Comparison of ENCODE assay signal across 12 cellular contexts in the genomic region with DNA sequence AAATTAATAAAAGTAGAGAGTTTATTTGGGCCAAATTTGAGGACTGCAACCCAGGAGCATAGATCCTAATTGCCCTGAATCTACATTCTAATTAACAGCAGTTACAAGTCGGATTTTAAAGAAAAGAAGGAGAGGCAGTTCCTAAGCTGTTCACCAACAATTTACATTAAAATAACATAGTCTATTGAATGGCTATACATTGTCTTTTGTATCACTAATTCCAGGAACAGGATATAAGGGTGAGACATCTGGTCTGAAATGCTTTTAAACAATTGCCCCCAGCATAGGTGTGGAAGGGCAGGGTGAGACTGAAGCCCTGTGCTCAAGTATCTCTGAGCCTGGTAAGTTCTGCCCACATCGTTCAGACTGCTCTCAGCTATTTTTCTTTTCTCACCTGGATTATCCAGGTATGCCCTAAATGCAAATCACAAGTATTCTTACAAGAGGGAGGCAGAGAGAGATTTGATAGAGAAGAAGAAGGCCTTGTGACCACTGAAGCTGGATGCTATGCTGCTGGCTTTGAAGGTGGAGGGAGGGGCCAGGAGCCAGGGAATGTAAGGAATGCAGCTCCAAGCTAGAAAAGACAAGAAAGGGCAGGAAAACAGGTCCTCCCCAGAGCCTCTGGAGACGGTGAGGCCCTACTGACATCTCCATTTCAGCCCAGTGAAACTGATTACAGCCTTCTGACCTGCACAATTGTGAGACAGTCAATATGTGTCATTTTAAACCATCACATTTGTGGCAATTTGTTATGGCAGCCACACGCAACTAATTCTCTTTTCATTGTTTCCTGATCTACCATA.
DNase-seq lines count a peak whose midpoint lies in the region; ATAC-seq and TF ChIP-seq lines count a peak whose summit lies in the region.
"Had no signal": no experiment of that assay in that cellular context is flagged by ENCODE, and none has a peak within 500 bp of the region (broad histone marks: within the 10 kb centered on the region; RNA-seq: fewer than 3 reads in every experiment).

No MANE protein-coding gene starts in this region.

- H2BK120ac ChIP-seq in trophoblast cell (ENCODE audit: insufficient read depth, low read length, poor library complexity): no peak overlapping the region

- no peak overlapping the region for H3K4me3 ChIP-seq in trophoblast cell (ENCODE audit: low read depth, low read length)
- H3K4me3 ChIP-seq in CD8-positive, alpha-beta T cell (ENCODE audit: low read depth, low read length): no peak overlapping the region
- H3K4me3 ChIP-seq: heart left ventricle, K562 had no signal

- H3K4me3 Mint-ChIP-seq in CD8-positive, alpha-beta T cell: no peak overlapping the region

- H3K27me3 ChIP-seq in foreskin keratinocyte: no peaks in the 10 kb centered on the region
- H3K27me3 ChIP-seq in trophoblast cell (ENCODE audit: insufficient read depth, low read length): no peaks in the 10 kb centered on the region
- H3K27me3 ChIP-seq in CD8-positive, alpha-beta T cell (ENCODE audit: insufficient read depth, low read length): no peaks in the 10 kb centered on the region
- H3K27me3 ChIP-seq: heart left ventricle had no signal

- H3K79me2 ChIP-seq in trophoblast cell (ENCODE audit: control insufficient read depth, insufficient read depth, low read length, poor library complexity): no peaks in the 10 kb centered on the region

- H3K23ac ChIP-seq in trophoblast cell (ENCODE audit: low read length): no peak overlapping the region

- TF ChIP-seq CTCF in RWPE1 (conservative IDR thresholded peaks at IDR 0.05; ENCODE audit: low read depth) (no peak), foreskin keratinocyte (conservative IDR thresholded peaks at IDR 0.05) (no peak)
- no peak for TF ChIP-seq CTCF in CD8-positive, alpha-beta T cell (IDR thresholded peaks at IDR 0.05)

- no peak overlapping the region for H2AK5ac ChIP-seq in trophoblast cell (ENCODE audit: low read length)

- ATAC-seq in foreskin keratinocyte (peak; percentile 77), HG03457 (IDR thresholded peaks at IDR 0.05; ENCODE audit: unreplicated experiment) (no peak), GM19023 (IDR thresholded peaks at IDR 0.05; ENCODE audit: unreplicated experiment) (no peak)
- no peak for ATAC-seq in CD8-positive, alpha-beta T cell
- ATAC-seq: heart left ventricle, K562 had no signal

- no peak overlapping the region for H3K14ac ChIP-seq in trophoblast cell (ENCODE audit: low read length)

- no peak overlapping the region for H3K27ac Mint-ChIP-seq in CD8-positive, alpha-beta T cell

- no peak overlapping the region for H2BK12ac ChIP-seq in trophoblast cell (ENCODE audit: low read length)

- H2AFZ ChIP-seq in trophoblast cell (ENCODE audit: insufficient read depth, low read length, poor library complexity): no peak overlapping the region

- H3K27ac ChIP-seq in RWPE1: peak overlapping the region; percentile 72
- no peak overlapping the region for H3K27ac ChIP-seq in foreskin keratinocyte
- no peak overlapping the region for H3K27ac ChIP-seq in trophoblast cell (ENCODE audit: low read depth, low read length)
- no peak overlapping the region for H3K27ac ChIP-seq in CD8-positive, alpha-beta T cell (ENCODE audit: low read depth, low read length)
- H3K27ac ChIP-seq: 22Rv1, heart left ventricle had no signal

- H3K36me3 Mint-ChIP-seq in CD8-positive, alpha-beta T cell: no peaks in the 10 kb centered on the region

- no peak overlapping the region for H4K8ac ChIP-seq in trophoblast cell (ENCODE audit: low read depth, low read length)

- intact Hi-C loops in CD8-positive, alpha-beta T cell (cut with DNase I, micrococcal nuclease): no loop called here

- POLR2A ChIA-PET in RWPE1 (lab: Yijun Ruan, JAX; ENCODE audit: low non-redundant PET): no interaction called here
- POLR2A ChIA-PET in CD8-positive, alpha-beta T cell (lab: Charles Lee): no interaction called here

- DNase-seq in DMS79 treated with DMSO at 0.1 percent for 48 hours (lab: John Stamatoyannopoulos, UW): peak; percentile 35
- no peak for DNase-seq in DMS79 (lab: John Stamatoyannopoulos, UW)
- peak; percentile 68 for DNase-seq in RWPE1 (ENCODE audit: low spot score)
- DNase-seq in foreskin keratinocyte: peak; percentile 90 to 96
- DNase-seq in trophoblast cell: peak; percentile 88 to 93
- DNase-seq in CD8-positive, alpha-beta T cell: no peak
- DNase-seq: heart left ventricle, NCI-H524 had no signal

- no peak overlapping the region for H3K4ac ChIP-seq in trophoblast cell (ENCODE audit: low read depth, low read length)

- no peaks in the 10 kb centered on the region for H3K4me1 Mint-ChIP-seq in CD8-positive, alpha-beta T cell (ENCODE audit: low read depth)

- no peak overlapping the region for H4K12ac ChIP-seq in trophoblast cell (ENCODE audit: low read depth, low read length)

- no CpG with 5 or more reads among the region's 4 CpGs for WGBS in trophoblast cell (ENCODE audit: extremely low coverage, insufficient coverage, insufficient read length)

- no peak overlapping the region for H3K4me2 ChIP-seq in trophoblast cell (ENCODE audit: low read length)

- H4K91ac ChIP-seq in trophoblast cell (ENCODE audit: low read depth, low read length): no peak overlapping the region

- CTCF ChIA-PET in RWPE1 (lab: Yijun Ruan, JAX): interaction anchor here (0.6 to 0.7 kb wide), 2 partner anchors 162 to 196 kb away, joined by 4 to 6 read pairs; no protein-coding TSS in a partner anchor
- CTCF ChIA-PET in CD8-positive, alpha-beta T cell (lab: Charles Lee): no interaction called here

- no peak overlapping the region for H2BK5ac ChIP-seq in trophoblast cell (ENCODE audit: low read depth, low read length, poor library complexity)

- H3K9me3 ChIP-seq in trophoblast cell (ENCODE audit: insufficient read depth, low read depth, low read length): peaks cover 6% of the 10 kb centered on the region
- H3K9me3 ChIP-seq in CD8-positive, alpha-beta T cell (ENCODE audit: low read length): no peaks in the 10 kb centered on the region
- H3K9me3 ChIP-seq: heart left ventricle had no signal

- H3K9ac ChIP-seq in trophoblast cell (ENCODE audit: low read length): no peak overlapping the region

- H3K9me3 Mint-ChIP-seq in CD8-positive, alpha-beta T cell: peaks cover 2% of the 10 kb centered on the region

- H3K27me3 Mint-ChIP-seq in CD8-positive, alpha-beta T cell (ENCODE audit: low read depth): peaks cover 5% of the 10 kb centered on the region

- H3K4me1 ChIP-seq in foreskin keratinocyte (peaks cover 48% of the 10 kb centered on the region), trophoblast cell (ENCODE audit: control insufficient read depth in 1 of 2, insufficient read depth in 2 of 2, low read length in 2 of 2) (peaks cover 0 to 2% of the 10 kb centered on the region in 2 experiments)
- H3K4me1 ChIP-seq in CD8-positive, alpha-beta T cell (ENCODE audit: insufficient read depth, low read length): no peaks in the 10 kb centered on the region

- H3K79me1 ChIP-seq in trophoblast cell (ENCODE audit: low read length): no peaks in the 10 kb centered on the region

- no peak overlapping the region for H3K18ac ChIP-seq in trophoblast cell (ENCODE audit: low read length)

- H3K36me3 ChIP-seq in trophoblast cell (ENCODE audit: control insufficient read depth in 1 of 2, insufficient read depth in 2 of 2, low read length in 2 of 2): no peaks in the 10 kb centered on the region
- H3K36me3 ChIP-seq in CD8-positive, alpha-beta T cell (ENCODE audit: insufficient read depth, low read length): no peaks in the 10 kb centered on the region
- H3K36me3 ChIP-seq: heart left ventricle had no signal

Comparison
In these comparisons a context has a peak if more than half of its experiments do, and no peak if none do; other contexts are left out.
1. DNase-seq: peak in DMS79 treated with DMSO at 0.1 percent for 48 hours (single experiment), RWPE1 (single experiment), foreskin keratinocyte (2 of 2) and trophoblast cell (2 of 2); none in DMS79 (single experiment) and CD8-positive, alpha-beta T cell (0 of 7).